In the genomic region with DNA sequence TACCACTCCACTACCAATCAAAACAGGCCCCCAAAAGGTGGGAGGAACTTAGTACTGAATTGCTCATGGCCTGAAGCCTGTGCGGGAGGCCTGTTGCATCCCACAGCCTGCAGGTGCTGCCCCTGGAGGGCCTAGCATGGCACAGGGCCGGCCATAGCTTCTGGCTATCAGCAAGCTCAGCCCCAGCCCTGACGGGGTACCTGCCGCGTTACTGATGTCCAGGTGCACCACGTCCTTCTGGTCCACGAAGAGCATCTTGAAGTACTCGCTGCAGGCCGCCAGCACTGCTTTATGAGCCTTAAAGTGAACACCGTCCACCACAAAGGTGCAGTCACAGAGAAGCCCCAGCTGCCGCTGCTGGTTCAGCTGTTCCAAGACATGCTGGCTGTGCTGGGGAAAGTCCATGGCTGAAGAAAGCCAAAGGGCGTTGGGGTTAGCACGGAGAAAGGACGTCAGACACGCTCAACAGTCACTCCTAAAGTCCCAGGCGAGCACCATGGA, we compare ENCODE assay signal across 8 cellular contexts. TPM values are rescaled to one million over a fixed set of nuclear protein-coding genes. Genes with fewer than 3 reads are reported as not detected.
DNase-seq lines count a peak whose midpoint lies in the region; ATAC-seq and TF ChIP-seq lines count a peak whose summit lies in the region.
"Had no signal": no experiment of that assay in that cellular context is flagged by ENCODE, and none has a peak within 500 bp of the region (broad histone marks: within the 10 kb centered on the region; RNA-seq: fewer than 3 reads in every experiment).

No MANE protein-coding gene starts in this region.

- no TSS peak for BruUV-seq in Caco-2 (replicated peaks; lab: Mats Ljungman, UMichigan)

- H3K27ac Mint-ChIP-seq in IgD-negative memory B cell (peak overlapping the region; percentile 96 to 99 (median 97)), Caco-2 (ENCODE audit: unreplicated experiment) (no peak overlapping the region)
- peak overlapping the region; percentile 56 for H3K27ac Mint-ChIP-seq in activated naive CD8-positive, alpha-beta T cell treated with anti-CD3 and anti-CD28 coated beads, Interleukin-2, amount 10 ng/mL, durations not matched to agents 7 days and 5 days

- peaks cover 0 to 51% of the 10 kb centered on the region in 2 donors for H3K36me3 ChIP-seq in left lung
- peaks cover 0 to 53% (median 47%) of the 10 kb centered on the region in 5 donors for H3K36me3 ChIP-seq in subcutaneous abdominal adipose tissue (ENCODE audit: control insufficient read depth in 5 of 5, insufficient read depth in 5 of 5, low read length in 5 of 5)
- no peaks in the 10 kb centered on the region for H3K36me3 ChIP-seq in Caco-2 (ENCODE audit: control insufficient read depth, insufficient read depth, low read length)

- H3K4me1 Mint-ChIP-seq in IgD-negative memory B cell (peaks cover 40 to 52% (median 43%) of the 10 kb centered on the region in 3 donors), Caco-2 (ENCODE audit: low read depth, unreplicated experiment) (peaks cover 17% of the 10 kb centered on the region)
- H3K4me1 Mint-ChIP-seq in activated naive CD8-positive, alpha-beta T cell treated with anti-CD3 and anti-CD28 coated beads, Interleukin-2, amount 10 ng/mL, durations not matched to agents 7 days and 5 days: peaks cover 37% of the 10 kb centered on the region

- H3K4me1 ChIP-seq in left lung: peaks cover 45 to 57% of the 10 kb centered on the region in 2 donors
- peaks cover 9 to 55% (median 54%) of the 10 kb centered on the region in 5 donors for H3K4me1 ChIP-seq in subcutaneous abdominal adipose tissue (ENCODE audit: control insufficient read depth in 5 of 5, insufficient read depth in 5 of 5, low read length in 5 of 5)
- peaks cover 10% of the 10 kb centered on the region for H3K4me1 ChIP-seq in Caco-2

- peak overlapping the region; percentile 89 to 94 for H3K27ac ChIP-seq in left lung
- H3K27ac ChIP-seq in subcutaneous abdominal adipose tissue (ENCODE audit: low read depth, low read length): peak overlapping the region; percentile 98

- no peaks in the 10 kb centered on the region for H3K9me3 Mint-ChIP-seq in IgD-negative memory B cell
- H3K9me3 Mint-ChIP-seq in activated naive CD8-positive, alpha-beta T cell treated with anti-CD3 and anti-CD28 coated beads, Interleukin-2, amount 10 ng/mL, durations not matched to agents 7 days and 5 days: no peaks in the 10 kb centered on the region
- no peaks in the 10 kb centered on the region for H3K9me3 Mint-ChIP-seq in Caco-2 (ENCODE audit: unreplicated experiment)

- intact Hi-C loops in left lung (cut with DNase I): no loop called here
- intact Hi-C loops in Caco-2 (cut with micrococcal nuclease; ENCODE audit: unreplicated experiment): no loop called here

- CTCF ChIA-PET in Caco-2 (lab: Charles Lee): no interaction called here

- POLR2A ChIA-PET in activated naive CD8-positive, alpha-beta T cell treated with anti-CD3 and anti-CD28 coated beads, Interleukin-2, amount 10 ng/mL, durations not matched to agents 7 days and 5 days (lab: Charles Lee): no interaction called here
- POLR2A ChIA-PET in Caco-2 (lab: Charles Lee): no interaction called here

- TF ChIP-seq CTCF in left lung (IDR thresholded peaks at IDR 0.05): no peak
- TF ChIP-seq CTCF in Caco-2 (IDR thresholded peaks at IDR 0.05; ENCODE audit: insufficient read depth in 1 of 2, low read depth in 1 of 2, low read length in 1 of 2, severe bottlenecking in 1 of 2, unreplicated experiment in 1 of 2): no peak

- H3K4me3 ChIP-seq in left lung (no peak overlapping the region), subcutaneous abdominal adipose tissue (ENCODE audit: low read depth in 1 of 5, low read length in 5 of 5) (no peak overlapping the region), Caco-2 (ENCODE audit: low read depth, low read length) (no peak overlapping the region)

- H3K27me3 ChIP-seq in left lung: no peaks in the 10 kb centered on the region
- no peaks in the 10 kb centered on the region for H3K27me3 ChIP-seq in subcutaneous abdominal adipose tissue (ENCODE audit: control insufficient read depth in 5 of 5, insufficient read depth in 4 of 5, low read length in 5 of 5)
- no peaks in the 10 kb centered on the region for H3K27me3 ChIP-seq in Caco-2 (replicated peaks; ENCODE audit: control insufficient read depth, insufficient read depth, low read length)

- H3K36me3 Mint-ChIP-seq in IgD-negative memory B cell (peaks cover 3% of the 10 kb centered on the region), Caco-2 (ENCODE audit: insufficient read depth, unreplicated experiment) (peaks cover 28% of the 10 kb centered on the region)
- peaks cover 8% of the 10 kb centered on the region for H3K36me3 Mint-ChIP-seq in activated naive CD8-positive, alpha-beta T cell treated with anti-CD3 and anti-CD28 coated beads, Interleukin-2, amount 10 ng/mL, durations not matched to agents 7 days and 5 days

- H3K9me3 ChIP-seq in left lung (no peaks in the 10 kb centered on the region), subcutaneous abdominal adipose tissue (ENCODE audit: control insufficient read depth in 5 of 5, low read length in 5 of 5) (no peaks in the 10 kb centered on the region), Caco-2 (no peaks in the 10 kb centered on the region)

- DNase-seq in activated naive CD8-positive, alpha-beta T cell treated with anti-CD3 and anti-CD28 coated beads, Interleukin-2, amount 10 ng/mL, durations not matched to agents 7 days and 5 days: no peak
- DNase-seq in left lung (no peak), DMS53 treated with DMSO at 0.1 percent for 48 hours (lab: John Stamatoyannopoulos, UW; ENCODE audit: unreplicated experiment) (no peak), Caco-2 (no peak), NCI-H187 (lab: John Stamatoyannopoulos, UW) (no peak)
- DNase-seq: occipital lobe had no signal

- H3K4me3 Mint-ChIP-seq in IgD-negative memory B cell: peak overlapping the region; percentile 60 to 91 (median 86)
- no peak overlapping the region for H3K4me3 Mint-ChIP-seq in activated naive CD8-positive, alpha-beta T cell treated with anti-CD3 and anti-CD28 coated beads, Interleukin-2, amount 10 ng/mL, durations not matched to agents 7 days and 5 days
- no peak overlapping the region for H3K4me3 Mint-ChIP-seq in Caco-2 (ENCODE audit: unreplicated experiment)

- peak overlapping the region in 2 of 5 donors; percentile 22 to 29 for H3K9ac ChIP-seq in subcutaneous abdominal adipose tissue (ENCODE audit: low read length in 5 of 5)

- H3K27me3 Mint-ChIP-seq in IgD-negative memory B cell: no peaks in the 10 kb centered on the region
- H3K27me3 Mint-ChIP-seq in activated naive CD8-positive, alpha-beta T cell treated with anti-CD3 and anti-CD28 coated beads, Interleukin-2, amount 10 ng/mL, durations not matched to agents 7 days and 5 days: no peaks in the 10 kb centered on the region
- H3K27me3 Mint-ChIP-seq in Caco-2 (ENCODE audit: insufficient read depth, unreplicated experiment): no peaks in the 10 kb centered on the region

- no peak for ATAC-seq in activated naive CD8-positive, alpha-beta T cell treated with anti-CD3 and anti-CD28 coated beads, Interleukin-2, amount 10 ng/mL, durations not matched to agents 7 days and 5 days (ENCODE audit: low read depth)
- ATAC-seq in left lung: no peak

RNA-seq across cellular contexts. Expression of a gene that starts 27.8 kb away (rescaled TPM):
- 30.5 TPM for polyA plus RNA-seq in IgD-negative memory B cell
- 10 to 100 TPM; 46.4 to 47.6 TPM for total RNA-seq in activated naive CD8-positive, alpha-beta T cell treated with anti-CD3 and anti-CD28 coated beads, Interleukin-2, amount 10 ng/mL, durations not matched to agents 7 days and 5 days
- total RNA-seq in left lung: 10 to 100 TPM; 31.2 to 39.9 TPM
- total RNA-seq in Caco-2 (2022): 21.5 and 23.5 TPM in 2 replicates

RNA-seq across cellular contexts. Expression of a gene that starts 55.9 kb away (rescaled TPM):
- not detected for polyA plus RNA-seq in IgD-negative memory B cell
- total RNA-seq in activated naive CD8-positive, alpha-beta T cell treated with anti-CD3 and anti-CD28 coated beads, Interleukin-2, amount 10 ng/mL, durations not matched to agents 7 days and 5 days: not detected
- not detected for total RNA-seq in left lung
- total RNA-seq in Caco-2 (2022): 0.16 TPM in 1 of 2 replicates, not detected in the other

Comparison
In these comparisons a context has a peak if more than half of its experiments do, and no peak if none do; other contexts are left out.
1. H3K4me3 Mint-ChIP-seq: peak in IgD-negative memory B cell (4 of 4); none in activated naive CD8-positive, alpha-beta T cell treated with anti-CD3 and anti-CD28 coated beads, Interleukin-2, amount 10 ng/mL, durations not matched to agents 7 days and 5 days (single experiment) and Caco-2 (single experiment).